Comparison of ENCODE assay signal across 9 cellular contexts in genomic region chr18:46481048-46481846, GRCh38.
DNase-seq lines count a peak whose midpoint lies in the region; ATAC-seq and TF ChIP-seq lines count a peak whose summit lies in the region.
"Had no signal": no experiment of that assay in that cellular context is flagged by ENCODE, and none has a peak within 500 bp of the region (broad histone marks: within the 10 kb centered on the region; RNA-seq: fewer than 3 reads in every experiment).

No MANE protein-coding gene starts in this region.

- CTCF ChIA-PET in AG04450 (lab: Charles Lee) = interaction anchor here (0.6 to 4.5 kb wide), 11 partner anchors 11 to 943 kb away, joined by 3 to 42 read pairs (median 4); a partner anchor contains a TSS
- CTCF ChIA-PET in naive thymus-derived CD4-positive, alpha-beta T cell (lab: Charles Lee) = interaction anchor here (1.2 to 2.2 kb wide), 3 partner anchors 177 to 334 kb away, joined by 5 to 8 read pairs (median 7); a partner anchor contains a TSS

- H3K27me3 ChIP-seq in AG04450 (ENCODE audit: control insufficient read depth, insufficient read depth, low read length) (no peaks in the 10 kb centered on the region), transverse colon (no peaks in the 10 kb centered on the region)
- H3K27me3 ChIP-seq in effector memory CD4-positive, alpha-beta T cell (replicated peaks; ENCODE audit: control insufficient read depth, insufficient read depth, low read length, poor library complexity, severe bottlenecking) = no peaks in the 10 kb centered on the region
- no peaks in the 10 kb centered on the region for H3K27me3 ChIP-seq in naive thymus-derived CD4-positive, alpha-beta T cell (ENCODE audit: control insufficient read depth in 2 of 2, insufficient read depth in 2 of 2, low read length in 2 of 2)

- peaks cover 0 to 7% (median 0%) of the 10 kb centered on the region in 11 donors for H3K9me3 Mint-ChIP-seq in naive thymus-derived CD4-positive, alpha-beta T cell

- peaks cover 0 to 22% (median 10%) of the 10 kb centered on the region in 5 donors for H3K27me3 Mint-ChIP-seq in naive thymus-derived CD4-positive, alpha-beta T cell

- H3K4me1 Mint-ChIP-seq in naive thymus-derived CD4-positive, alpha-beta T cell = no peaks in the 10 kb centered on the region

- ATAC-seq in naive thymus-derived CD4-positive, alpha-beta T cell = peak; percentile 67
- no peak for ATAC-seq in HG02623 (IDR thresholded peaks at IDR 0.05; ENCODE audit: unreplicated experiment)

- intact Hi-C loops in naive thymus-derived CD4-positive, alpha-beta T cell (cut with micrococcal nuclease) = loop anchor here (1.0 to 2.0 kb wide), 5 partner anchors 177 to 332 kb away; no protein-coding TSS in a partner anchor
- intact Hi-C loops in transverse colon (cut with DNase I; ENCODE audit: low total_unique reads) = no loop called here

- POLR2A ChIA-PET in AG04450 (lab: Yijun Ruan, JAX) = no interaction called here
- POLR2A ChIA-PET in naive thymus-derived CD4-positive, alpha-beta T cell (lab: Charles Lee) = no interaction called here

- no peaks in the 10 kb centered on the region for H3K4me1 ChIP-seq in effector memory CD4-positive, alpha-beta T cell (ENCODE audit: control insufficient read depth, insufficient read depth, low read length, poor library complexity, severe bottlenecking)
- no peaks in the 10 kb centered on the region for H3K4me1 ChIP-seq in naive thymus-derived CD4-positive, alpha-beta T cell (ENCODE audit: control insufficient read depth in 2 of 2, insufficient read depth in 2 of 2, low read length in 2 of 2)
- H3K4me1 ChIP-seq in transverse colon = no peaks in the 10 kb centered on the region

- H3K36me3 Mint-ChIP-seq in naive thymus-derived CD4-positive, alpha-beta T cell = no peaks in the 10 kb centered on the region

- 38 to 47% methylated on average over 4 to 9 of the region's 9 CpGs for WGBS in transverse colon (ENCODE audit: low coverage in 1 of 2), 2 donors

- H3K4me3 ChIP-seq in AG04450 (ENCODE audit: low read depth, low read length) (no peak overlapping the region), transverse colon (no peak overlapping the region)
- no peak overlapping the region for H3K4me3 ChIP-seq in effector memory CD4-positive, alpha-beta T cell (ENCODE audit: insufficient read depth, low read depth, low read length, poor library complexity, severe bottlenecking)
- no peak overlapping the region for H3K4me3 ChIP-seq in naive thymus-derived CD4-positive, alpha-beta T cell (ENCODE audit: low read length)

- H3K27ac Mint-ChIP-seq in naive thymus-derived CD4-positive, alpha-beta T cell = no peak overlapping the region

- TF ChIP-seq CTCF in AG04450 (IDR thresholded peaks at IDR 0.05; ENCODE audit: low read depth, low read length) (peak; percentile 72), GM13976 (IDR thresholded peaks at IDR 0.05; ENCODE audit: borderline replicate concordance, control extremely low read depth, extremely low read depth, insufficient read depth, missing control alignments) (peak; percentile 28), transverse colon (IDR thresholded peaks at IDR 0.05) (peak; percentile 71 to 77 (median 75))

- H3K9me3 ChIP-seq in AG04450 (ENCODE audit: control insufficient read depth, insufficient read depth, low read length) (no peaks in the 10 kb centered on the region), transverse colon (peaks cover 0 to 3% of the 10 kb centered on the region in 2 donors)
- H3K9me3 ChIP-seq in effector memory CD4-positive, alpha-beta T cell (ENCODE audit: control insufficient read depth, low read length) = no peaks in the 10 kb centered on the region
- no peaks in the 10 kb centered on the region for H3K9me3 ChIP-seq in naive thymus-derived CD4-positive, alpha-beta T cell (ENCODE audit: control insufficient read depth in 2 of 3, low read length in 3 of 3)
- H3K9me3 ChIP-seq: neutrophil had no signal

- in situ Hi-C loops in GM13976 (cut with MboI; ENCODE audit: low sequenced_read_pairs, unreplicated experiment) (loop anchor here (10.0 to 25.0 kb wide), 2 partner anchors 194 to 336 kb away; no protein-coding TSS in a partner anchor), transverse colon (cut with MboI; ENCODE audit: low pct_ligation_motif_present in 1 of 4, low pct_unique_long_range_greater_than_20kb in 1 of 4, low sequenced_read_pairs in 3 of 4) (loop anchor here (10.0 to 25.0 kb wide), 3 partner anchors 194 to 319 kb away; a partner anchor contains a TSS)

- no peak for TF ChIP-seq EP300 in transverse colon (IDR thresholded peaks at IDR 0.05; ENCODE audit: low read depth)

- H3K27ac ChIP-seq in AG04450 (ENCODE audit: low read depth, low read length) (no peak overlapping the region), transverse colon (no peak overlapping the region)
- H3K27ac ChIP-seq in effector memory CD4-positive, alpha-beta T cell (ENCODE audit: insufficient read depth, low read length, poor library complexity, severe bottlenecking) = no peak overlapping the region
- no peak overlapping the region for H3K27ac ChIP-seq in naive thymus-derived CD4-positive, alpha-beta T cell (ENCODE audit: low read depth, low read length)
- H3K27ac ChIP-seq: neutrophil had no signal

- DNase-seq in AG04450 (ENCODE audit: low read depth, low spot score) = peak; percentile 18
- DNase-seq in GM13976 (ENCODE audit: low spot score) = peak; percentile 53
- peak; percentile 72 for DNase-seq in NCI-H2227 (lab: John Stamatoyannopoulos, UW; ENCODE audit: unreplicated experiment)
- peak; percentile 43 to 49 for DNase-seq in activated CD4-positive, alpha-beta T cell treated with anti-CD3 and anti-CD28 coated beads, Interleukin-2, amount 50 U/mL, for 4 hours
- DNase-seq in effector memory CD4-positive, alpha-beta T cell = peak in 2 of 3 donors; percentile 9 to 31
- DNase-seq in naive thymus-derived CD4-positive, alpha-beta T cell = peak in 6 of 9 donors; percentile 31 to 60 (median 40)
- DNase-seq in transverse colon = peak; percentile 44

- H3K36me3 ChIP-seq in effector memory CD4-positive, alpha-beta T cell (ENCODE audit: control insufficient read depth, insufficient read depth, low read length) = no peaks in the 10 kb centered on the region
- H3K36me3 ChIP-seq in naive thymus-derived CD4-positive, alpha-beta T cell (ENCODE audit: control insufficient read depth in 2 of 3, insufficient read depth in 3 of 3, low read length in 3 of 3) = no peaks in the 10 kb centered on the region
- H3K36me3 ChIP-seq in transverse colon = no peaks in the 10 kb centered on the region

- H3K4me3 Mint-ChIP-seq in naive thymus-derived CD4-positive, alpha-beta T cell = no peak overlapping the region

- no peak for TF ChIP-seq POLR2A in transverse colon (IDR thresholded peaks at IDR 0.05)

Comparison
In these comparisons a context has a peak if more than half of its experiments do, and no peak if none do; other contexts are left out.
1. DNase-seq: peak in every context shown above with its lines; median percentile 72 in NCI-H2227; 53 in GM13976; 46 in activated CD4-positive, alpha-beta T cell treated with anti-CD3 and anti-CD28 coated beads, Interleukin-2, amount 50 U/mL, for 4 hours; 44 in transverse colon; 40 in naive thymus-derived CD4-positive, alpha-beta T cell; 20 in effector memory CD4-positive, alpha-beta T cell; 18 in AG04450.